16 cellular contexts compared by ENCODE assay signal in genomic region chr10:79153753-79154152, GRCh38.
A peak's percentile ranks its signal among the peaks of the same experiment; 100 is the strongest.
DNase-seq lines count a peak whose midpoint lies in the region; ATAC-seq and TF ChIP-seq lines count a peak whose summit lies in the region.
"Had no signal": no experiment of that assay in that cellular context is flagged by ENCODE, and none has a peak within 500 bp of the region (broad histone marks: within the 10 kb centered on the region; RNA-seq: fewer than 3 reads in every experiment).

No MANE protein-coding gene starts in this region.

- peak overlapping the region; percentile 97; the same call in 1 of the 2 replicates for H3K27ac Mint-ChIP-seq in HFFc6
- H3K27ac Mint-ChIP-seq in CD4-positive, alpha-beta T cell, result no peak overlapping the region
- H3K27ac Mint-ChIP-seq: activated naive CD4-positive, alpha-beta T cell treated with anti-CD3 and anti-CD28 coated beads for 36 hours had no signal

- no peaks in the 10 kb centered on the region for H3K36me3 ChIP-seq in lung (ENCODE audit: control insufficient read depth in 2 of 2, insufficient read depth in 2 of 2, low read length in 2 of 2)
- H3K36me3 ChIP-seq in HAP-1 (replicated peaks), result no peaks in the 10 kb centered on the region
- H3K36me3 ChIP-seq: left lung, Peyer's patch had no signal

- no peak overlapping the region for H3K4me3 Mint-ChIP-seq in HFFc6
- no peak overlapping the region for H3K4me3 Mint-ChIP-seq in CD4-positive, alpha-beta T cell
- H3K4me3 Mint-ChIP-seq: activated naive CD4-positive, alpha-beta T cell treated with anti-CD3 and anti-CD28 coated beads for 36 hours had no signal

- H3K4me3 ChIP-seq in lung (no peak overlapping the region), HAP-1 (no peak overlapping the region)
- H3K4me3 ChIP-seq: left lung, Peyer's patch had no signal

- in situ Hi-C loops in HAP-1 (cut with MboI; ENCODE audit: low sequenced_read_pairs), result no loop called here

- no peaks in the 10 kb centered on the region for H3K9me3 Mint-ChIP-seq in HFFc6
- no peaks in the 10 kb centered on the region for H3K9me3 Mint-ChIP-seq in CD4-positive, alpha-beta T cell
- H3K9me3 Mint-ChIP-seq: activated naive CD4-positive, alpha-beta T cell treated with anti-CD3 and anti-CD28 coated beads for 36 hours had no signal

- intact Hi-C loops in CD4-positive, alpha-beta T cell (cut with DNase I, micrococcal nuclease), result no loop called here

- POLR2A ChIA-PET in CD4-positive, alpha-beta T cell (lab: Charles Lee), result no interaction called here

- H3K27ac ChIP-seq in epithelial cell of prostate (peak overlapping the region; percentile 83), lung (ENCODE audit: low read depth in 1 of 2, low read length in 1 of 2) (peak overlapping the region; percentile 82 to 84), substantia nigra (ENCODE audit: low read depth, low read length, poor library complexity, severe bottlenecking) (peak overlapping the region; percentile 43)
- H3K27ac ChIP-seq in CD4-positive, alpha-beta T cell (ENCODE audit: low read depth, low read length), result no peak overlapping the region
- H3K27ac ChIP-seq: HL-60 had no signal

- peaks cover 1% of the 10 kb centered on the region; the same call in 1 of the 2 replicates for H3K36me3 Mint-ChIP-seq in HFFc6 (ENCODE audit: low read depth)
- no peaks in the 10 kb centered on the region for H3K36me3 Mint-ChIP-seq in CD4-positive, alpha-beta T cell (ENCODE audit: low read depth)

- H3K4me1 ChIP-seq in lung (ENCODE audit: control insufficient read depth in 2 of 2, insufficient read depth in 2 of 2, low read length in 2 of 2) (peaks cover 46 to 76% of the 10 kb centered on the region in 2 donors), HAP-1 (peaks cover 18% of the 10 kb centered on the region)

- WGBS in lung, 2 donors, result 77 to 79% methylated on average over 10 of the region's 10 CpGs

- ATAC-seq in lung (ENCODE audit: insufficient read depth, low FRiP score) (no peak), GM21367 (IDR thresholded peaks at IDR 0.05; ENCODE audit: unreplicated experiment) (no peak), HG02885 (IDR thresholded peaks at IDR 0.05; ENCODE audit: poor library complexity, unreplicated experiment) (no peak)
- ATAC-seq in CD4-positive, alpha-beta T cell (ENCODE audit: poor library complexity), result no peak
- ATAC-seq: left lung had no signal

- CTCF ChIA-PET in CD4-positive, alpha-beta T cell (lab: Charles Lee), result no interaction called here

- peaks cover 89% of the 10 kb centered on the region for H3K4me1 Mint-ChIP-seq in HFFc6 (ENCODE audit: low read depth)
- H3K4me1 Mint-ChIP-seq in CD4-positive, alpha-beta T cell (ENCODE audit: low read depth), result peaks cover 21% of the 10 kb centered on the region

- H3K9me3 ChIP-seq in lung (ENCODE audit: control insufficient read depth in 2 of 2, insufficient read depth in 1 of 2, low read length in 1 of 2), result no peaks in the 10 kb centered on the region
- no peaks in the 10 kb centered on the region for H3K9me3 ChIP-seq in HAP-1
- no peaks in the 10 kb centered on the region for H3K9me3 ChIP-seq in CD4-positive, alpha-beta T cell (ENCODE audit: control insufficient read depth, low read length)
- H3K9me3 ChIP-seq: left lung, Peyer's patch had no signal

- TF ChIP-seq CTCF in HFFc6 (IDR thresholded peaks at IDR 0.05), result no peak
- no peak for TF ChIP-seq CTCF in lung (IDR thresholded peaks at IDR 0.05; ENCODE audit: control extremely low read depth, extremely low read depth)
- TF ChIP-seq CTCF in CD4-positive, alpha-beta T cell (IDR thresholded peaks at IDR 0.05), result no peak

- H3K27me3 Mint-ChIP-seq in HFFc6 (ENCODE audit: insufficient read depth), result peaks cover 9% of the 10 kb centered on the region; the same call in 1 of the 2 replicates
- H3K27me3 Mint-ChIP-seq in CD4-positive, alpha-beta T cell, result no peaks in the 10 kb centered on the region
- H3K27me3 Mint-ChIP-seq: progenitor cell of endocrine pancreas had no signal

- no peak for DNase-seq in HFFc6
- no peak for DNase-seq in epithelial cell of prostate (ENCODE audit: low read depth, low spot score)
- DNase-seq in lung (ENCODE audit: low spot score), result no peak
- peak in 32 of 49 donors; percentile 28 to 84 (median 57) for DNase-seq in substantia nigra (lab: John Stamatoyannopoulos, UW)
- DNase-seq in HAP-1 (ENCODE audit: low spot score in 2 of 2), result no peak
- no peak for DNase-seq in CD4-positive, alpha-beta T cell
- DNase-seq: activated naive CD4-positive, alpha-beta T cell treated with anti-CD3 and anti-CD28 coated beads for 36 hours; cortex of kidney; left lung; MM.1S; NCI-H446 treated with DMSO at 0.1 percent for 48 hours; Peyer's patch had no signal

- H3K27me3 ChIP-seq in lung (ENCODE audit: control insufficient read depth, insufficient read depth) (no peaks in the 10 kb centered on the region), HAP-1 (ENCODE audit: low read depth) (no peaks in the 10 kb centered on the region)
- no peaks in the 10 kb centered on the region for H3K27me3 ChIP-seq in CD4-positive, alpha-beta T cell (ENCODE audit: control insufficient read depth, insufficient read depth, low read length)
- H3K27me3 ChIP-seq: left lung, Peyer's patch had no signal

Comparison
In these comparisons a context has a peak if more than half of its experiments do, and no peak if none do; other contexts are left out.
1. DNase-seq: peak in substantia nigra (32 of 49); none in HFFc6 (single experiment), epithelial cell of prostate (single experiment), lung (single experiment), HAP-1 (0 of 2) and CD4-positive, alpha-beta T cell (0 of 10).